Comparison of ENCODE assay signal across 8 cellular contexts in genomic region chr13:98476538-98476966, GRCh38.
DNase-seq lines count a peak whose midpoint lies in the region; ATAC-seq and TF ChIP-seq lines count a peak whose summit lies in the region.

No MANE protein-coding gene starts in this region.

- peak overlapping the region; percentile 57 for H3K27ac ChIP-seq in left ventricle myocardium inferior (replicated peaks)

- intact Hi-C loops in left ventricle myocardium inferior (cut with micrococcal nuclease), result no loop called here

- H3K4me1 ChIP-seq in left ventricle myocardium inferior, result peaks cover 86% of the 10 kb centered on the region

- peaks cover 11% of the 10 kb centered on the region for H3K36me3 ChIP-seq in left ventricle myocardium inferior

- DNase-seq in RKO (ENCODE audit: low spot score) (peak; percentile 96), left ventricle myocardium inferior (peak; percentile 45), NCI-H510A (lab: John Stamatoyannopoulos, UW) (no peak), COLO668 (lab: John Stamatoyannopoulos, UW; ENCODE audit: unreplicated experiment) (no peak)
- peak; percentile 85 for DNase-seq in activated effector memory CD4-positive, alpha-beta T cell treated with Interleukin-2 at 50 U/mL for 16 hours
- DNase-seq in stimulated activated CD4-positive, alpha-beta T cell treated with anti-CD3 and anti-CD28 coated beads, Interleukin-15, amount 100 ng/mL, for 48 hours (ENCODE audit: low read depth in 2 of 2), result peak; percentile 84 to 86

- H3K27me3 ChIP-seq in left ventricle myocardium inferior (ENCODE audit: low read depth), result no peaks in the 10 kb centered on the region

- H3K9me3 ChIP-seq in left ventricle myocardium inferior (replicated peaks), result no peaks in the 10 kb centered on the region

- no peak overlapping the region for H3K4me3 ChIP-seq in left ventricle myocardium inferior

- peak; percentile 92 for ATAC-seq in HG03025 (IDR thresholded peaks at IDR 0.05; ENCODE audit: low FRiP score, unreplicated experiment)

- peak; percentile 44 for TF ChIP-seq POLR2A in GM18526 (IDR thresholded peaks at IDR 0.05; ENCODE audit: extremely low read depth, insufficient read length)

- TF ChIP-seq CTCF in left ventricle myocardium inferior (IDR thresholded peaks at IDR 0.05; ENCODE audit: borderline replicate concordance), result no peak

Comparison
In these comparisons a context has a peak if more than half of its experiments do, and no peak if none do; other contexts are left out.
1. DNase-seq: peak in RKO (single experiment), activated effector memory CD4-positive, alpha-beta T cell treated with Interleukin-2 at 50 U/mL for 16 hours (single experiment), left ventricle myocardium inferior (single experiment) and stimulated activated CD4-positive, alpha-beta T cell treated with anti-CD3 and anti-CD28 coated beads, Interleukin-15, amount 100 ng/mL, for 48 hours (2 of 2); none in NCI-H510A (single experiment) and COLO668 (single experiment).